In genomic region chr14:38951451-38951850, GRCh38 we compare ENCODE assay signal across 16 cellular contexts.
DNase-seq lines count a peak whose midpoint lies in the region; ATAC-seq and TF ChIP-seq lines count a peak whose summit lies in the region.
"Had no signal": no experiment of that assay in that cellular context is flagged by ENCODE, and none has a peak within 500 bp of the region (broad histone marks: within the 10 kb centered on the region; RNA-seq: fewer than 3 reads in every experiment).

No MANE protein-coding gene starts in this region.

- H3K9me3 ChIP-seq in adipocyte (ENCODE audit: control insufficient read depth, low read length) (no peaks in the 10 kb centered on the region), aorta (ENCODE audit: control insufficient read depth, low read length) (no peaks in the 10 kb centered on the region), spleen (no peaks in the 10 kb centered on the region)
- H3K9me3 ChIP-seq: stomach had no signal

- intact Hi-C loops in aorta (cut with DNase I), result no loop called here
- intact Hi-C loops in spleen (cut with DNase I; ENCODE audit: low total_unique reads), result no loop called here

- ATAC-seq in aorta (ENCODE audit: low FRiP score), result peak; percentile 69

- peaks cover 5% of the 10 kb centered on the region for H3K4me1 ChIP-seq in adipocyte (ENCODE audit: control insufficient read depth, insufficient read depth, low read length)
- no peaks in the 10 kb centered on the region for H3K4me1 ChIP-seq in aorta (ENCODE audit: control insufficient read depth in 1 of 2, insufficient read depth in 2 of 2, low read length in 2 of 2)
- H3K4me1 ChIP-seq in spleen, result no peaks in the 10 kb centered on the region
- H3K4me1 ChIP-seq: stomach had no signal

- H3K27me3 ChIP-seq in adipocyte (replicated peaks; ENCODE audit: control insufficient read depth, insufficient read depth, low read length) (no peaks in the 10 kb centered on the region), aorta (ENCODE audit: control insufficient read depth in 1 of 2, insufficient read depth in 2 of 2, low read length in 1 of 2) (no peaks in the 10 kb centered on the region), spleen (replicated peaks in 1 of 7) (no peaks in the 10 kb centered on the region)
- H3K27me3 ChIP-seq: stomach had no signal

- H3K9ac ChIP-seq in adipocyte (ENCODE audit: low read length), result no peak overlapping the region

- H3K27ac ChIP-seq in aorta (ENCODE audit: low read depth in 1 of 2, low read length in 2 of 2), result peak overlapping the region in 1 of 2 donors; percentile 76
- H3K27ac ChIP-seq in spleen, result no peak overlapping the region
- H3K27ac ChIP-seq: epithelial cell of prostate, stomach had no signal

- peak; percentile 53 for DNase-seq in GM04504 (ENCODE audit: low read depth)
- peak; percentile 59 for DNase-seq in adipocyte (ENCODE audit: low read depth)
- DNase-seq in fibroblast of pulmonary artery (ENCODE audit: low read depth), result peak; percentile 53
- DNase-seq in aorta, result no peak
- no peak for DNase-seq in NCI-H1417 (lab: John Stamatoyannopoulos, UW)
- no peak for DNase-seq in spleen
- DNase-seq in kidney tubule cell (ENCODE audit: low spot score), result no peak
- DNase-seq: activated CD4-positive, alpha-beta T cell treated with anti-CD3 and anti-CD28 coated beads for 4 hours; activated T-cell treated with anti-CD3 and anti-CD28 coated beads, Interleukin-2, amount 50 U/mL, for 1 hour; COR-L47; GF-D8; hippocampal formation; left cardiac atrium; NCI-H774; stomach had no signal

- TF ChIP-seq CTCF in fibroblast of pulmonary artery (IDR thresholded peaks at IDR 0.05; ENCODE audit: low read length, missing control alignments) (no peak), spleen (IDR thresholded peaks at IDR 0.05 in 8 of 11, conservative IDR thresholded peaks at IDR 0.05 in 3 of 11) (no peak)

- TF ChIP-seq POLR2A in spleen (IDR thresholded peaks at IDR 0.05), result no peak

- H3K36me3 ChIP-seq in adipocyte (ENCODE audit: control insufficient read depth, insufficient read depth, low read length, severe bottlenecking), result no peaks in the 10 kb centered on the region
- no peaks in the 10 kb centered on the region for H3K36me3 ChIP-seq in aorta (ENCODE audit: control insufficient read depth in 1 of 2, insufficient read depth in 2 of 2, low read length in 1 of 2)
- no peaks in the 10 kb centered on the region for H3K36me3 ChIP-seq in spleen
- H3K36me3 ChIP-seq: stomach had no signal

- 3 to 4% methylated on average over 1 of the region's 1 CpG for WGBS in aorta, 2 donors
- 58 to 74% (median 67%) methylated on average over 1 of the region's 1 CpG for WGBS in spleen, 5 donors

- H3K4me3 ChIP-seq in adipocyte (ENCODE audit: low read length), result no peak overlapping the region
- no peak overlapping the region for H3K4me3 ChIP-seq in fibroblast of pulmonary artery (replicated peaks; ENCODE audit: low read depth, low read length)
- no peak overlapping the region for H3K4me3 ChIP-seq in aorta (ENCODE audit: low read length in 2 of 2)
- no peak overlapping the region for H3K4me3 ChIP-seq in spleen
- H3K4me3 ChIP-seq: stomach had no signal

Comparison
In these comparisons a context has a peak if more than half of its experiments do, and no peak if none do; other contexts are left out.
1. DNase-seq: peak in GM04504 (single experiment), adipocyte (single experiment) and fibroblast of pulmonary artery (single experiment); none in aorta (0 of 2), NCI-H1417 (0 of 3), spleen (single experiment) and kidney tubule cell (single experiment).